Comparison of ENCODE assay signal across 12 cellular contexts in the genomic region with DNA sequence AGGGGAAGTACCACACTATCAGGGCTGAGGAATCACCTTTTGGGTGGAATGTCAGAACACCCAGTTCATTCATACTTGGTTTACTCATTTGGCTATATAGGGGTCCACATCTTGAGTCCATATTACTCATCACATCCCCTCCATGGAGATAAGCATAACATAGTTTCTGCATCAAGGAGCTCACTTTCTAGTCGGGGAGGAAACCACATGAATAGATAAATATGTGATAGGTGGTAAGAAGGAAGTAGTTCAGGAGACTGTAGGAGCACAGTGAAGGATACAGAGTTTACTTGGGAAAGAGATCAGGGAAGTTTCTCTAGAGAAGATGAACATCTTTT. TPM values are rescaled to one million over a fixed set of nuclear protein-coding genes. Genes with fewer than 3 reads are reported as not detected.
"Had no signal": no experiment of that assay in that cellular context is flagged by ENCODE, and none has a peak within 500 bp of the region (broad histone marks: within the 10 kb centered on the region; RNA-seq: fewer than 3 reads in every experiment).

No MANE protein-coding gene starts in this region.

RNA-seq across cellular contexts. Expression of a gene that starts 4.4 kb away (rescaled TPM):
- total RNA-seq: dermis microvascular lymphatic vessel endothelial cell, fibroblast of lung, glomerular endothelial cell, kidney epithelial cell, left ventricle myocardium superior, progenitor cell of endocrine pancreas, subcutaneous adipose tissue had no signal

RNA-seq across cellular contexts. Expression of a gene that starts 9.9 kb away (rescaled TPM):
- total RNA-seq: dermis microvascular lymphatic vessel endothelial cell, fibroblast of lung, glomerular endothelial cell, kidney epithelial cell, left ventricle myocardium superior, right cardiac atrium, testis, tibial nerve, vagina had no signal

RNA-seq across cellular contexts. Expression of a gene that starts 30.0 kb away (rescaled TPM):
- total RNA-seq: kidney epithelial cell had no signal

RNA-seq across cellular contexts. Expression of a gene that starts 57.9 kb away (rescaled TPM):
- total RNA-seq: dermis microvascular lymphatic vessel endothelial cell, lung, subcutaneous adipose tissue had no signal
